ENCODE assay signal across 8 cellular contexts in the genomic region with DNA sequence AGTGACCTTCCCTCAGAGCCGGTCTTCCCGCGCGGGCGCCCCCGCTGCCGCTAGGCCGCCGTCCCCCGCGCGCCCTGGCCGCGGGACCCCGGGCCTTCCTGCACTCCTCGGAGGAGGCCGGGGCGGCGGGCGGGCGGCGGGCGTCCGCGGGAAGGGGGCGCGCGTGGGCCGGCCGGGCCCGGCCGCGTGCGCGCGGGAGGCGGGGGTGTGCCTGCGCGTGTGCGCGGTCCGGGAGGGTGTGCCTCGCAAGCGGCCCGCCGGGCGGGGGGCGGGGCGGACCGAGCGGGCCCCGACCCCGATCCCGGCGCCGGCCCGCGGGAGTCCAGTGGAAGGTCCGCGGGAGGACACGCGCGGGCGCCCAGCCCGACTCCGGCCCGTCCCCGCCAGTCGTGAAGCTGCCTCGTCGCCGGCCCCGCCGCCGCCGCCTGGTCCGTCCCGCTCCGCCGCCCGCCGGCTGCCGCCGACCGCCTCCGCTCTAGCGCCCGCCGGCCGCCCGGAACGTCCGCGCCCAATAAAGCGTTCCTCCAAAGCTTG. TPM values are rescaled to one million over a fixed set of nuclear protein-coding genes. Genes with fewer than 3 reads are reported as not detected.
DNase-seq lines count a peak whose midpoint lies in the region; ATAC-seq and TF ChIP-seq lines count a peak whose summit lies in the region.

No MANE protein-coding gene starts in this region.

- under 1% methylated on average over 95 of the region's 95 CpGs for WGBS in HUES64

- no peaks in the 10 kb centered on the region for H3K9me3 ChIP-seq in HUES64 (ENCODE audit: insufficient read depth, low read depth, low read length)
- H3K9me3 ChIP-seq in muscle layer of colon (ENCODE audit: low read length), result no peaks in the 10 kb centered on the region
- H3K9me3 ChIP-seq in thoracic aorta, result no peaks in the 10 kb centered on the region

- peak overlapping the region; percentile 76 for H3K9ac ChIP-seq in HUES64 (ENCODE audit: low read depth, low read length)
- peak overlapping the region; percentile 89 for H3K9ac ChIP-seq in muscle layer of colon (ENCODE audit: low read length)

- H3K27me3 ChIP-seq in HUES64 (ENCODE audit: insufficient read depth, low read length) (peaks cover 6% of the 10 kb centered on the region), muscle layer of colon (ENCODE audit: control insufficient read depth in 1 of 2, insufficient read depth in 2 of 2, low read length in 2 of 2) (no peaks in the 10 kb centered on the region), thoracic aorta (replicated peaks; ENCODE audit: insufficient read depth) (no peaks in the 10 kb centered on the region)

- H3K4me1 ChIP-seq in HUES64 (ENCODE audit: insufficient read depth, low read length), result peaks cover 37% of the 10 kb centered on the region
- H3K4me1 ChIP-seq in muscle layer of colon (ENCODE audit: insufficient read depth, low read length), result peaks cover 35% of the 10 kb centered on the region
- peaks cover 12 to 51% of the 10 kb centered on the region in 2 donors for H3K4me1 ChIP-seq in thoracic aorta (ENCODE audit: control insufficient read depth in 1 of 2, low read depth in 2 of 2)

- H3K36me3 ChIP-seq in HUES64 (ENCODE audit: insufficient read depth, low read length) (peaks cover 24% of the 10 kb centered on the region), muscle layer of colon (ENCODE audit: insufficient read depth, low read length) (no peaks in the 10 kb centered on the region), thoracic aorta (no peaks in the 10 kb centered on the region)

- H3K27ac ChIP-seq in HUES64 (ENCODE audit: low read depth, low read length), result peak overlapping the region; percentile 77; the same call in 1 of the 2 replicates
- H3K27ac ChIP-seq in epithelial cell of prostate, result peak overlapping the region; percentile 71
- peak overlapping the region; percentile 86 for H3K27ac ChIP-seq in muscle layer of colon (ENCODE audit: low read depth, low read length)
- H3K27ac ChIP-seq in thoracic aorta, result peak overlapping the region; percentile 51 to 78

- ATAC-seq in GM21515 (IDR thresholded peaks at IDR 0.05; ENCODE audit: unreplicated experiment) (peak; percentile 38), thoracic aorta (ENCODE audit: insufficient number of reproducible peaks, low FRiP score, low read depth) (peak; percentile 15)

- DNase-seq in ELR (ENCODE audit: low read depth), result peak; percentile 37
- peak; percentile 17 to 29 for DNase-seq in activated CD4-positive, alpha-beta T cell treated with anti-CD3 and anti-CD28 coated beads, Interleukin-2, amount 50 U/mL, for 48 hours
- DNase-seq in epithelial cell of prostate (ENCODE audit: low read depth, low spot score), result no peak
- no peak for DNase-seq in thoracic aorta (ENCODE audit: low spot score)
- DNase-seq in NCI-H187 treated with DMSO at 0.1 percent for 48 hours (lab: John Stamatoyannopoulos, UW), result no peak

- H3K4me3 ChIP-seq in HUES64 (ENCODE audit: low read length) (peak overlapping the region; percentile 83), muscle layer of colon (ENCODE audit: low read depth in 1 of 2, low read length in 2 of 2) (peak overlapping the region; percentile 57 to 83), thoracic aorta (peak overlapping the region; percentile 86)

- no peak for TF ChIP-seq CTCF in thoracic aorta (IDR thresholded peaks at IDR 0.05)

RNA-seq across cellular contexts. Expression of a gene that starts 0.4 kb away (rescaled TPM):
- polyA plus RNA-seq in HUES64 (2013, experiment 1 of 2), result 130 TPM
- polyA plus RNA-seq in HUES64 (2013, experiment 2 of 2), result 148 TPM
- total RNA-seq in thoracic aorta, result 10 to 100 TPM; 27.9 to 30.9 TPM

RNA-seq across cellular contexts. Expression of a gene that starts 0.4 kb away (rescaled TPM):
- polyA plus RNA-seq in HUES64 (2013, experiment 1 of 2), result 6.8 TPM
- polyA plus RNA-seq in HUES64 (2013, experiment 2 of 2), result 7.4 TPM
- 10 to 100 TPM; 35.2 to 37.2 TPM for total RNA-seq in thoracic aorta

Comparison
In these comparisons a context has a peak if more than half of its experiments do, and no peak if none do; other contexts are left out.
1. DNase-seq: peak in ELR (single experiment) and activated CD4-positive, alpha-beta T cell treated with anti-CD3 and anti-CD28 coated beads, Interleukin-2, amount 50 U/mL, for 48 hours (2 of 2); none in epithelial cell of prostate (single experiment), thoracic aorta (single experiment) and NCI-H187 treated with DMSO at 0.1 percent for 48 hours (single experiment).
2. Peak in every context shown above with its lines, with median percentiles within 50 percentile points of each other: H3K27ac ChIP-seq and H3K4me3 ChIP-seq.